ENCODE assay signal across 16 cellular contexts in genomic region chr20:48319943-48320584, GRCh38.
DNase-seq lines count a peak whose midpoint lies in the region; ATAC-seq, FAIRE-seq and TF ChIP-seq lines count a peak whose summit lies in the region.
"Had no signal": no experiment of that assay in that cellular context is flagged by ENCODE, and none has a peak within 500 bp of the region (broad histone marks: within the 10 kb centered on the region; RNA-seq: fewer than 3 reads in every experiment).

No MANE protein-coding gene starts in this region.

- FAIRE-seq in bronchial epithelial cell (lab: Jason Lieb, UNC) = peak; percentile 40
- FAIRE-seq: K562 had no signal

- no peaks in the 10 kb centered on the region for H3K27me3 ChIP-seq in bronchial epithelial cell (ENCODE audit: control insufficient read depth, insufficient read depth, low read length)
- H3K27me3 ChIP-seq in thyroid gland = no peaks in the 10 kb centered on the region
- H3K27me3 ChIP-seq: BE2C had no signal

- 51 to 86% methylated on average over 8 of the region's 12 CpGs for whole genome bisulfite sequencing in mesodermal cell (ENCODE audit: insufficient coverage in 2 of 2), 2 experiments
- WGBS in thyroid gland, 2 donors = 62 to 69% methylated on average over 10 to 12 of the region's 12 CpGs

- H3K9me3 ChIP-seq in mesodermal cell (ENCODE audit: control insufficient read depth, low read length) (no peaks in the 10 kb centered on the region), thyroid gland (no peaks in the 10 kb centered on the region)
- H3K9me3 ChIP-seq: BE2C had no signal

- H3K9me3 Mint-ChIP-seq in activated naive CD4-positive, alpha-beta T cell treated with anti-CD3 and anti-CD28 coated beads, Interleukin-2, amount 50 U/mL, for 24 hours = no peaks in the 10 kb centered on the region
- H3K9me3 Mint-ChIP-seq: CD4-positive, alpha-beta T cell had no signal

- DNase-seq in activated naive CD4-positive, alpha-beta T cell treated with Interleukin-2 at 50 U/mL for 16 hours = no peak
- DNase-seq in bronchial epithelial cell (ENCODE audit: low read depth) = no peak
- DNase-seq in head of caudate nucleus = no peak
- DNase-seq in thyroid gland = no peak
- DNase-seq in midbrain (lab: John Stamatoyannopoulos, UW) = no peak
- DNase-seq: BE2C; Calu3; CD4-positive, alpha-beta T cell; NCI-H1417 treated with DMSO at 0.1 percent for 48 hours; NCI-H2081; NCI-H524 had no signal

- H3K36me3 ChIP-seq in bronchial epithelial cell (ENCODE audit: control insufficient read depth, insufficient read depth, low read length) (no peaks in the 10 kb centered on the region), mesodermal cell (ENCODE audit: control insufficient read depth, insufficient read depth, low read length) (no peaks in the 10 kb centered on the region), thyroid gland (no peaks in the 10 kb centered on the region)
- H3K36me3 ChIP-seq: BE2C had no signal

- H3K27me3 Mint-ChIP-seq in activated naive CD4-positive, alpha-beta T cell treated with anti-CD3 and anti-CD28 coated beads, Interleukin-2, amount 50 U/mL, for 24 hours = peaks cover 2% of the 10 kb centered on the region

- H3K4me1 ChIP-seq in mesodermal cell (ENCODE audit: control insufficient read depth, insufficient read depth, low read length, poor library complexity, severe bottlenecking) (peaks cover 24% of the 10 kb centered on the region), thyroid gland (no peaks in the 10 kb centered on the region)
- H3K4me1 ChIP-seq: BE2C had no signal

- H3K36me3 Mint-ChIP-seq in activated naive CD4-positive, alpha-beta T cell treated with anti-CD3 and anti-CD28 coated beads, Interleukin-2, amount 50 U/mL, for 24 hours = no peaks in the 10 kb centered on the region

- H3K4me3 ChIP-seq in bronchial epithelial cell (ENCODE audit: low read depth, low read length) (no peak overlapping the region), mesodermal cell (ENCODE audit: extremely low read depth, insufficient read depth, low read length, poor library complexity, severe bottlenecking) (no peak overlapping the region), thyroid gland (replicated peaks in 1 of 3) (no peak overlapping the region)
- H3K4me3 ChIP-seq: K562 had no signal

- no peaks in the 10 kb centered on the region for H3K4me1 Mint-ChIP-seq in activated naive CD4-positive, alpha-beta T cell treated with anti-CD3 and anti-CD28 coated beads, Interleukin-2, amount 50 U/mL, for 24 hours

- peak overlapping the region; percentile 77 for H3K27ac ChIP-seq in mesodermal cell (ENCODE audit: low read depth, low read length, severe bottlenecking)
- no peak overlapping the region for H3K27ac ChIP-seq in thyroid gland
- H3K27ac ChIP-seq: 22Rv1 had no signal

- H3K27ac Mint-ChIP-seq in activated naive CD4-positive, alpha-beta T cell treated with anti-CD3 and anti-CD28 coated beads, Interleukin-2, amount 50 U/mL, for 24 hours = peak overlapping the region; percentile 64
- H3K27ac Mint-ChIP-seq: CD4-positive, alpha-beta T cell had no signal

- no peak for TF ChIP-seq CTCF in bronchial epithelial cell (IDR thresholded peaks at IDR 0.05; ENCODE audit: insufficient read depth, low read length, severe bottlenecking)
- no peak for TF ChIP-seq CTCF in thyroid gland (IDR thresholded peaks at IDR 0.05)

- TF ChIP-seq POLR2A in thyroid gland (IDR thresholded peaks at IDR 0.05) = no peak

- no peak overlapping the region for H3K4me3 Mint-ChIP-seq in activated naive CD4-positive, alpha-beta T cell treated with anti-CD3 and anti-CD28 coated beads, Interleukin-2, amount 50 U/mL, for 24 hours
- H3K4me3 Mint-ChIP-seq: CD4-positive, alpha-beta T cell had no signal

- no peak for ATAC-seq in GM18519 (IDR thresholded peaks at IDR 0.05; ENCODE audit: low FRiP score, unreplicated experiment)
- ATAC-seq: K562 had no signal

- intact Hi-C loops in head of caudate nucleus (cut with DNase I) = no loop called here
- intact Hi-C loops in thyroid gland (cut with DNase I) = no loop called here
